Comparison of ENCODE assay signal across 1 cellular context in genomic region chr20:31664696-31665354, GRCh38.
TF ChIP-seq lines count a peak whose summit lies in the region.

No MANE protein-coding gene starts in this region.

TF ChIP-seq in HepG2, 621 proteins besides CTCF, POLR2A, EP300 and RAD21 (continued from another document and continues in another):
- TF ChIP-seq, protein P1, sequence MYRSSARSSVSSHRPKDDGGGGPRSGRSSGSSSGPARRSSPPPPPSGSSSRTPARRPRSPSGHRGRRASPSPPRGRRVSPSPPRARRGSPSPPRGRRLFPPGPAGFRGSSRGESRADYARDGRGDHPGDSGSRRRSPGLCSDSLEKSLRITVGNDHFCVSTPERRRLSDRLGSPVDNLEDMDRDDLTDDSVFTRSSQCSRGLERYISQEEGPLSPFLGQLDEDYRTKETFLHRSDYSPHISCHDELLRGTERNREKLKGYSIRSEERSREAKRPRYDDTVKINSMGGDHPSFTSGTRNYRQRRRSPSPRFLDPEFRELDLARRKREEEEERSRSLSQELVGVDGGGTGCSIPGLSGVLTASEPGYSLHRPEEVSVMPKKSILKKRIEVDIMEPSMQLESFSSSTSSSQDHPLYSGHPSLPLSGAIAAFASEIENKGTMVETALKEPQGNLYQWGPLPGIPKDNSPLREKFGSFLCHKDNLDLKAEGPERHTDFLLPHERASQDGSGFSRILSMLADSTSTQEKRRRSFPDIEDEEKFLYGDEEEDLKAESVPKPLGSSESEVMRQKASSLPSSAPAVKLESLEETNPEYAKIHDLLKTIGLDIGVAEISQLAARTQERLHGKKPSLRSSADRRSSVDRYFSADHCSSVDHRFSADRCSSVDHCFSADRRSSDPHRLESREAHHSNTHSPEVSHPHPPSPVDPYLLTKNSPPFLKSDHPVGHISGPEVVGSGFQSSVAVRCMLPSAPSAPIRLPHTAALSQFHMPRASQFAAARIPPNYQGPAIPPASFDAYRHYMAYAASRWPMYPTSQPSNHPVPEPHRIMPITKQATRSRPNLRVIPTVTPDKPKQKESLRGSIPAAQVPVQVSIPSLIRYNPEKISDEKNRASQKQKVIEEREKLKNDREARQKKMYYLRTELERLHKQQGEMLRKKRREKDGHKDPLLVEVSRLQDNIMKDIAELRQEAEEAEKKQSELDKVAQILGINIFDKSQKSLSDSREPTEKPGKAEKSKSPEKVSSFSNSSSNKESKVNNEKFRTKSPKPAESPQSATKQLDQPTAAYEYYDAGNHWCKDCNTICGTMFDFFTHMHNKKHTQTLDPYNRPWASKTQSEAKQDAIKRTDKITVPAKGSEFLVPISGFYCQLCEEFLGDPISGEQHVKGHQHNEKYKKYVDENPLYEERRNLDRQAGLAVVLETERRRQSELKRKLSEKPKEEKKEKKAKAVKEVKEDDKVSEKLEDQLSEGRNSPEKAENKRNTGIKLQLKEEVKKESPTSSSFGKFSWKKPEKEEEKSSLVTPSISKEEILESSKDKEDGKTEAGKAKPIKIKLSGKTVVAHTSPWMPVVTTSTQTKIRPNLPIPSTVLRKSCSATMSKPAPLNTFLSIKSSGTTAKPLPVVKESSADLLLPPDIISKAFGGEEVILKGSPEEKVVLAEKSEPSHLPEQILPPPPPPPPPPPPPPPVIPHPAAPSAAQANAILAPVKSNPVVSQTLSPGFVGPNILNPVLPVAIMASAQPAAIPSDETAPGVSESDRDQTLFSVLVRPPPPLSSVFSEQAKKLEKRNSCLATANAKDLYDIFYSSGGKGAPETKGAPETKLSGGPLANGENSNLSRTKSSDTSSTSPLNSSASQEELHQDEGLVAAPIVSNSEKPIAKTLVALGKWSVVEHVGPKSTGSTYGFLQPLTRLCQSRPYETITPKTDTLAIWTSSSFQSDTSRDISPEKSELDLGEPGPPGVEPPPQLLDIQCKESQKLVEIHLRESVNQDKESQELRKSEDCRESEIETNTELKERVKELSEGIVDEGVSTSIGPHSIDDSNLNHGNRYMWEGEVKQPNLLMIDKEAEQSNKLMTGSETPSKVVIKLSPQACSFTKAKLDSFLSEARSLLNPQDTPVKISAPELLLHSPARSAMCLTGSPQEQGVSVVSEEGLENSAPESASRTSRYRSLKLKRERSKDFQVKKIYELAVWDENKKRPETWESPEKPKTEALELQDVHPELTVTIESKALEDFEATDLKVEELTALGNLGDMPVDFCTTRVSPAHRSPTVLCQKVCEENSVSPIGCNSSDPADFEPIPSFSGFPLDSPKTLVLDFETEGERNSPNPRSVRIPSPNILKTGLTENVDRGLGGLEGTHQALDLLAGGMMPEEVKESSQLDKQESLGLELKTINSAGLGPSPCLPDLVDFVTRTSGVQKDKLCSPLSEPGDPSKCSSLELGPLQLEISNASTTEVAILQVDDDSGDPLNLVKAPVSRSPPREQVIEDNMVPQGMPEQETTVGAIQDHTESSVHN (CRISPR knock-in tag; IDR thresholded peaks at IDR 0.05), result no peak
- no peak for TF ChIP-seq SRSF1 (optimal IDR thresholded peaks at IDR 0.05; ENCODE audit: low read depth, low read length)
- TF ChIP-seq, protein P2, sequence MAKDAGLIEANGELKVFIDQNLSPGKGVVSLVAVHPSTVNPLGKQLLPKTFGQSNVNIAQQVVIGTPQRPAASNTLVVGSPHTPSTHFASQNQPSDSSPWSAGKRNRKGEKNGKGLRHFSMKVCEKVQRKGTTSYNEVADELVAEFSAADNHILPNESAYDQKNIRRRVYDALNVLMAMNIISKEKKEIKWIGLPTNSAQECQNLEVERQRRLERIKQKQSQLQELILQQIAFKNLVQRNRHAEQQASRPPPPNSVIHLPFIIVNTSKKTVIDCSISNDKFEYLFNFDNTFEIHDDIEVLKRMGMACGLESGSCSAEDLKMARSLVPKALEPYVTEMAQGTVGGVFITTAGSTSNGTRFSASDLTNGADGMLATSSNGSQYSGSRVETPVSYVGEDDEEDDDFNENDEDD (CRISPR knock-in tag; IDR thresholded peaks at IDR 0.05; ENCODE audit: borderline replicate concordance), result no peak; the same call in 1 of the 2 replicates
- no peak for TF ChIP-seq RORA (CRISPR knock-in tag; IDR thresholded peaks at IDR 0.05)
- TF ChIP-seq ATF5 (CRISPR knock-in tag; IDR thresholded peaks at IDR 0.05; ENCODE audit: low read depth), result 0 out of 2 replicates have a peak, but pooled peaks have one; percentile 27
- TF ChIP-seq TEAD3 (CRISPR knock-in tag; optimal IDR thresholded peaks at IDR 0.05; ENCODE audit: borderline replicate concordance), result no peak
- TF ChIP-seq, protein P3, sequence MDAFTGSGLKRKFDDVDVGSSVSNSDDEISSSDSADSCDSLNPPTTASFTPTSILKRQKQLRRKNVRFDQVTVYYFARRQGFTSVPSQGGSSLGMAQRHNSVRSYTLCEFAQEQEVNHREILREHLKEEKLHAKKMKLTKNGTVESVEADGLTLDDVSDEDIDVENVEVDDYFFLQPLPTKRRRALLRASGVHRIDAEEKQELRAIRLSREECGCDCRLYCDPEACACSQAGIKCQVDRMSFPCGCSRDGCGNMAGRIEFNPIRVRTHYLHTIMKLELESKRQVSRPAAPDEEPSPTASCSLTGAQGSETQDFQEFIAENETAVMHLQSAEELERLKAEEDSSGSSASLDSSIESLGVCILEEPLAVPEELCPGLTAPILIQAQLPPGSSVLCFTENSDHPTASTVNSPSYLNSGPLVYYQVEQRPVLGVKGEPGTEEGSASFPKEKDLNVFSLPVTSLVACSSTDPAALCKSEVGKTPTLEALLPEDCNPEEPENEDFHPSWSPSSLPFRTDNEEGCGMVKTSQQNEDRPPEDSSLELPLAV (CRISPR knock-in tag; conservative IDR thresholded peaks at IDR 0.05; ENCODE audit: low read depth), result no peak
- TF ChIP-seq ZNF337 (CRISPR knock-in tag; IDR thresholded peaks at IDR 0.05; ENCODE audit: borderline replicate concordance, low read depth), result no peak
- TF ChIP-seq ZMAT3 (CRISPR knock-in tag; conservative IDR thresholded peaks at IDR 0.05), result no peak
- TF ChIP-seq RXRB (CRISPR knock-in tag; IDR thresholded peaks at IDR 0.05; ENCODE audit: borderline replicate concordance), result no peak
- TF ChIP-seq ELF1 (CRISPR knock-in tag; IDR thresholded peaks at IDR 0.05), result 0 out of 2 replicates have a peak, but pooled peaks have one; percentile 1
- no peak for TF ChIP-seq ARID2 (CRISPR knock-in tag; IDR thresholded peaks at IDR 0.05; ENCODE audit: borderline replicate concordance)
- no peak for TF ChIP-seq FOXO4 (CRISPR knock-in tag; conservative IDR thresholded peaks at IDR 0.05)
- TF ChIP-seq ZNF296 (CRISPR knock-in tag; conservative IDR thresholded peaks at IDR 0.05), result 0 out of 2 replicates have a peak, but pooled peaks have one; percentile 30
- TF ChIP-seq EEA1 (CRISPR knock-in tag; IDR thresholded peaks at IDR 0.05; ENCODE audit: borderline replicate concordance), result peak; percentile 64; the same call in 1 of the 2 replicates
- TF ChIP-seq ZNF780A (CRISPR knock-in tag; IDR thresholded peaks at IDR 0.05), result no peak
- TF ChIP-seq MATR3 (CRISPR knock-in tag; IDR thresholded peaks at IDR 0.05), result no peak
- no peak for TF ChIP-seq ZFP90 (CRISPR knock-in tag; IDR thresholded peaks at IDR 0.05; ENCODE audit: borderline replicate concordance)
- no peak for TF ChIP-seq ZBTB8A (CRISPR knock-in tag; IDR thresholded peaks at IDR 0.05; ENCODE audit: borderline replicate concordance, low read depth)
- no peak for TF ChIP-seq FOXJ3 (CRISPR knock-in tag; IDR thresholded peaks at IDR 0.05; ENCODE audit: borderline replicate concordance)
- no peak for TF ChIP-seq PCBP1 (IDR thresholded peaks at IDR 0.05; ENCODE audit: borderline replicate concordance, low read depth, low read length)
- no peak for TF ChIP-seq HOXA9 (CRISPR knock-in tag; IDR thresholded peaks at IDR 0.05; ENCODE audit: borderline replicate concordance)
- TF ChIP-seq SNAPC2 (CRISPR knock-in tag; IDR thresholded peaks at IDR 0.05), result no peak
- TF ChIP-seq GLI4 (CRISPR knock-in tag; IDR thresholded peaks at IDR 0.05; ENCODE audit: borderline replicate concordance), result 0 out of 2 replicates have a peak, but pooled peaks have one; percentile 54
- TF ChIP-seq, protein P4, sequence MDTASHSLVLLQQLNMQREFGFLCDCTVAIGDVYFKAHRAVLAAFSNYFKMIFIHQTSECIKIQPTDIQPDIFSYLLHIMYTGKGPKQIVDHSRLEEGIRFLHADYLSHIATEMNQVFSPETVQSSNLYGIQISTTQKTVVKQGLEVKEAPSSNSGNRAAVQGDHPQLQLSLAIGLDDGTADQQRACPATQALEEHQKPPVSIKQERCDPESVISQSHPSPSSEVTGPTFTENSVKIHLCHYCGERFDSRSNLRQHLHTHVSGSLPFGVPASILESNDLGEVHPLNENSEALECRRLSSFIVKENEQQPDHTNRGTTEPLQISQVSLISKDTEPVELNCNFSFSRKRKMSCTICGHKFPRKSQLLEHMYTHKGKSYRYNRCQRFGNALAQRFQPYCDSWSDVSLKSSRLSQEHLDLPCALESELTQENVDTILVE (CRISPR knock-in tag; IDR thresholded peaks at IDR 0.05), result no peak
- no peak for TF ChIP-seq SNAPC4 (CRISPR knock-in tag; IDR thresholded peaks at IDR 0.05)
- TF ChIP-seq RBAK (CRISPR knock-in tag; IDR thresholded peaks at IDR 0.05), result no peak
- TF ChIP-seq ZNF670 (CRISPR knock-in tag; IDR thresholded peaks at IDR 0.05; ENCODE audit: borderline replicate concordance), result no peak
- no peak for TF ChIP-seq SUZ12 (IDR thresholded peaks at IDR 0.05; ENCODE audit: low read depth, low read length)
- no peak for TF ChIP-seq ZNF563 (CRISPR knock-in tag; IDR thresholded peaks at IDR 0.05)
- TF ChIP-seq ZFP41 (CRISPR knock-in tag; IDR thresholded peaks at IDR 0.05; ENCODE audit: borderline replicate concordance), result no peak
- no peak for TF ChIP-seq ZNF138 (CRISPR knock-in tag; IDR thresholded peaks at IDR 0.05; ENCODE audit: low read depth)
- peak; percentile 80 for TF ChIP-seq AGO1 (IDR thresholded peaks at IDR 0.05; ENCODE audit: low read depth, low read length, poor library complexity, severe bottlenecking)
- no peak for TF ChIP-seq ZNF513 (CRISPR knock-in tag; conservative IDR thresholded peaks at IDR 0.05)
- peak; percentile 8; the same call in 1 of the 2 replicates for TF ChIP-seq NFE2L2 (IDR thresholded peaks at IDR 0.05; ENCODE audit: low read length)
- no peak for TF ChIP-seq EZH2 (conservative IDR thresholded peaks at IDR 0.05; ENCODE audit: low read depth, low read length)
- no peak for TF ChIP-seq ZNF629 (CRISPR knock-in tag; conservative IDR thresholded peaks at IDR 0.05)
- TF ChIP-seq ATF7-NPFF (CRISPR knock-in tag; IDR thresholded peaks at IDR 0.05; ENCODE audit: low read depth), result no peak
- TF ChIP-seq ZNF333 (CRISPR knock-in tag; IDR thresholded peaks at IDR 0.05; ENCODE audit: borderline replicate concordance), result no peak
- no peak for TF ChIP-seq BORCS8-MEF2B (CRISPR knock-in tag; IDR thresholded peaks at IDR 0.05)
- no peak for TF ChIP-seq ZNF530 (CRISPR knock-in tag; IDR thresholded peaks at IDR 0.05; ENCODE audit: low read depth)
- no peak for TF ChIP-seq PCBP2 (optimal IDR thresholded peaks at IDR 0.05; ENCODE audit: low read depth, low read length, poor library complexity, severe bottlenecking)
- TF ChIP-seq KLF12 (CRISPR knock-in tag; IDR thresholded peaks at IDR 0.05; ENCODE audit: borderline replicate concordance), result 0 out of 2 replicates have a peak, but pooled peaks have one; percentile 28
